10 cellular contexts compared by ENCODE assay signal in the genomic region with DNA sequence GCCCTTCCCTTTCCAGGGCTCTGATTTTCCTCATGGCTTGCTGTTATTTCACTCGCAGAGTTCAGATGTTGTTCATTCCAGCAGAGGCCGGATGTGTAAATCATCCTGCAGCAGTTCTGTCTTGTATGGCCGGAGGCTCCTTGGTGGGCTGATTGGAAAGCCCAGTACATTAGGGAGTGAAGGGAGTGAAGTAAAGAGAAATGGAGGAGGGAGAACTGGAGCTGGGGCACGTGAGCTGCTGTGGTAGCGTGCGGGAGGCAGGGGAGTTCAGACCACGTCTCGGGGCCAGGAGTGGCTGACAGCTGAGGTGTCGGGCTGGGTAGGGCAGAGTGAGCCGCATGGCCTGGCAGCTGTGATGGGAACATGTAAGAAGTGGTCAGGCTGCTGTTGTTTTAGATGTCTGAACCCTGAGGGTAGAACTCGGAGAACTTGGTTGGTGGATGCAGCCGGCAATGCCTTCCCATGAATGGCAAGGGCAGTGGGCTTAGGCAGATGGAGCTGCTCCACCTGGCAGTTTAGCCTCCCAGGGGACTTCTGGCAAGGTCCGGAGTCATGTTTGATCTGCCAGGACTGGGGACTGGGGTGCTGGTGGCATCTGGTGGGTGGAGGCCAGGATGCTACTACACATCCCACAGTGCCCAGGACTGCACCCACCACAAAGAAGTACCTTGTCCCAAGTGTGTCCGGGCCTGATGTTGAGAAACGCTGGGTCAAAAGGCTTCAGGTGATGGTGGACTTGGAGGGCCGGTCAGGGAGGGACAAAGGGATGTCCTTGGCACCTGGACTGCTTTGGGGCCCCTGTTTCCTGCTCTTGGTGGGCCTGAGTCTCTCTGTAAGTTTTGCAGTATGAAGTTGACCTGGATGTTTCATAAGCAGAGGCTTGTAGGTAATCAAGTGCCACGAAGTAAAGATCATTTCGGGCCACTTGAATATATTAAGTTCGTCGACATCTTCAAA. TPM values are rescaled to one million over a fixed set of nuclear protein-coding genes. Genes with fewer than 3 reads are reported as not detected.
DNase-seq lines count a peak whose midpoint lies in the region; ATAC-seq and TF ChIP-seq lines count a peak whose summit lies in the region.
"Had no signal": no experiment of that assay in that cellular context is flagged by ENCODE, and none has a peak within 500 bp of the region (broad histone marks: within the 10 kb centered on the region; RNA-seq: fewer than 3 reads in every experiment).

No MANE protein-coding gene starts in this region.

- no peak overlapping the region for H3K9ac ChIP-seq in trophoblast cell (ENCODE audit: low read length)
- H3K9ac ChIP-seq in Karpas-422 (ENCODE audit: low read length), result no peak overlapping the region

- peak overlapping the region; percentile 17 for H3K4ac ChIP-seq in trophoblast cell (ENCODE audit: low read depth, low read length)

- no peaks in the 10 kb centered on the region for H4K20me1 ChIP-seq in Karpas-422 (ENCODE audit: insufficient read depth, low read depth, low read length)

- H3K27me3 ChIP-seq in trophoblast cell (ENCODE audit: insufficient read depth, low read length) (no peaks in the 10 kb centered on the region), Karpas-422 (ENCODE audit: low read length) (no peaks in the 10 kb centered on the region)

- H3K4me2 ChIP-seq in trophoblast cell (ENCODE audit: low read length), result no peak overlapping the region
- H3K4me2 ChIP-seq in Karpas-422 (ENCODE audit: low read depth, low read length, poor library complexity, severe bottlenecking), result no peak overlapping the region

- H2BK120ac ChIP-seq in trophoblast cell (ENCODE audit: insufficient read depth, low read length, poor library complexity), result peak overlapping the region; percentile 69

- no peak for TF ChIP-seq CTCF in fibroblast of mammary gland (conservative IDR thresholded peaks at IDR 0.05; ENCODE audit: control insufficient read depth, insufficient read depth, low read depth, low read length)

- DNase-seq in DMS 273 (lab: John Stamatoyannopoulos, UW; ENCODE audit: unreplicated experiment) (peak; percentile 74), fibroblast of mammary gland (ENCODE audit: low read depth) (peak; percentile 71), trophoblast cell (peak in 1 of 2 donors; percentile 17), Karpas-422 (no peak), amniotic stem cell (lab: John Stamatoyannopoulos, UW) (no peak)
- DNase-seq: DMS79 had no signal

- H3K36me3 ChIP-seq in trophoblast cell (ENCODE audit: control insufficient read depth in 1 of 2, insufficient read depth in 2 of 2, low read length in 2 of 2) (no peaks in the 10 kb centered on the region), Karpas-422 (ENCODE audit: insufficient read depth, low read length) (no peaks in the 10 kb centered on the region)

- H3K9me2 ChIP-seq in Karpas-422 (replicated peaks; ENCODE audit: insufficient read depth, low read length), result no peaks in the 10 kb centered on the region

- H3K27ac ChIP-seq in trophoblast cell (ENCODE audit: low read depth, low read length) (peak overlapping the region; percentile 46), Karpas-422 (ENCODE audit: low read length) (no peak overlapping the region)

- H3K4me1 ChIP-seq in trophoblast cell (ENCODE audit: control insufficient read depth in 1 of 2, insufficient read depth in 2 of 2, low read length in 2 of 2) (peaks cover 42 to 51% of the 10 kb centered on the region in 2 experiments), Karpas-422 (ENCODE audit: low read length) (no peaks in the 10 kb centered on the region)

- no peak overlapping the region for H4K12ac ChIP-seq in trophoblast cell (ENCODE audit: low read depth, low read length)

- H3K23ac ChIP-seq in trophoblast cell (ENCODE audit: low read length), result no peak overlapping the region

- peak overlapping the region; percentile 37 for H3K14ac ChIP-seq in trophoblast cell (ENCODE audit: low read length)

- H3K79me1 ChIP-seq in trophoblast cell (ENCODE audit: low read length), result peaks cover 25% of the 10 kb centered on the region

- ATAC-seq in SK-N-SH treated with all-trans-retinoic acid at 6 μM for 48 hours, result peak; percentile 0; the same call in 2 of the 3 replicates
- no peak for ATAC-seq in HG03439 (IDR thresholded peaks at IDR 0.05; ENCODE audit: unreplicated experiment)
- no peak for ATAC-seq in HG02938 (IDR thresholded peaks at IDR 0.05; ENCODE audit: unreplicated experiment)

- H3K9me3 ChIP-seq in trophoblast cell (ENCODE audit: insufficient read depth, low read depth, low read length) (peaks cover 4% of the 10 kb centered on the region), Karpas-422 (ENCODE audit: low read length) (no peaks in the 10 kb centered on the region)

- H3K79me2 ChIP-seq in trophoblast cell (ENCODE audit: control insufficient read depth, insufficient read depth, low read length, poor library complexity) (peaks cover 8% of the 10 kb centered on the region), Karpas-422 (ENCODE audit: low read length) (no peaks in the 10 kb centered on the region)

- H3K4me3 ChIP-seq in fibroblast of mammary gland (ENCODE audit: control insufficient read depth, low read depth, low read length), result no peak overlapping the region
- no peak overlapping the region for H3K4me3 ChIP-seq in trophoblast cell (ENCODE audit: low read depth, low read length)
- H3K4me3 ChIP-seq in Karpas-422 (ENCODE audit: low read length), result no peak overlapping the region

- no peak overlapping the region for H4K8ac ChIP-seq in trophoblast cell (ENCODE audit: low read depth, low read length)

- H3K18ac ChIP-seq in trophoblast cell (ENCODE audit: low read length), result peak overlapping the region; percentile 54

- peak overlapping the region; percentile 42 for H2BK12ac ChIP-seq in trophoblast cell (ENCODE audit: low read length)

- H2AFZ ChIP-seq in trophoblast cell (ENCODE audit: insufficient read depth, low read length, poor library complexity), result peak overlapping the region; percentile 24
- H2AFZ ChIP-seq in Karpas-422 (ENCODE audit: low read length), result no peak overlapping the region

- peak overlapping the region; percentile 1 for H4K91ac ChIP-seq in trophoblast cell (ENCODE audit: low read depth, low read length)

- no peak overlapping the region for H2BK5ac ChIP-seq in trophoblast cell (ENCODE audit: low read depth, low read length, poor library complexity)

- WGBS in trophoblast cell (ENCODE audit: extremely low coverage, insufficient coverage, insufficient read length), result no CpG with 5 or more reads among the region's 20 CpGs

- H2AK5ac ChIP-seq in trophoblast cell (ENCODE audit: low read length), result peak overlapping the region; percentile 16

TF ChIP-seq in SK-N-SH treated with all-trans-retinoic acid at 6 μM for 48 hours, 23 proteins besides CTCF, POLR2A, EP300 and RAD21 (continues in another document):
- peak; percentile 81 for TF ChIP-seq CSDC2 (CRISPR knock-in tag; IDR thresholded peaks at IDR 0.05)
- no peak for TF ChIP-seq OSR1 (CRISPR knock-in tag; IDR thresholded peaks at IDR 0.05)
- TF ChIP-seq SNAI2 (CRISPR knock-in tag; IDR thresholded peaks at IDR 0.05), result peak; percentile 1; the same call in 1 of the 2 replicates
- 0 out of 2 replicates have a peak, but pooled peaks have one; percentile 15 for TF ChIP-seq ZNF70 (CRISPR knock-in tag; IDR thresholded peaks at IDR 0.05)
- TF ChIP-seq TOX (CRISPR knock-in tag; IDR thresholded peaks at IDR 0.05; ENCODE audit: borderline replicate concordance), result no peak
- TF ChIP-seq ESRRG (CRISPR knock-in tag; IDR thresholded peaks at IDR 0.05), result peak; percentile 44; the same call in 1 of the 2 replicates
- no peak; the same call in 1 of the 2 replicates for TF ChIP-seq ZFP30 (CRISPR knock-in tag; IDR thresholded peaks at IDR 0.05)
- TF ChIP-seq, protein P1, sequence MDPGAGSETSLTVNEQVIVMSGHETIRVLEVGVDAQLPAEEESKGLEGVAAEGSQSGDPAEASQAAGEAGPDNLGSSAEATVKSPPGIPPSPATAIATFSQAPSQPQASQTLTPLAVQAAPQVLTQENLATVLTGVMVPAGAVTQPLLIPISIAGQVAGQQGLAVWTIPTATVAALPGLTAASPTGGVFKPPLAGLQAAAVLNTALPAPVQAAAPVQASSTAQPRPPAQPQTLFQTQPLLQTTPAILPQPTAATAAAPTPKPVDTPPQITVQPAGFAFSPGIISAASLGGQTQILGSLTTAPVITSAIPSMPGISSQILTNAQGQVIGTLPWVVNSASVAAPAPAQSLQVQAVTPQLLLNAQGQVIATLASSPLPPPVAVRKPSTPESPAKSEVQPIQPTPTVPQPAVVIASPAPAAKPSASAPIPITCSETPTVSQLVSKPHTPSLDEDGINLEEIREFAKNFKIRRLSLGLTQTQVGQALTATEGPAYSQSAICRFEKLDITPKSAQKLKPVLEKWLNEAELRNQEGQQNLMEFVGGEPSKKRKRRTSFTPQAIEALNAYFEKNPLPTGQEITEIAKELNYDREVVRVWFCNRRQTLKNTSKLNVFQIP (CRISPR knock-in tag; IDR thresholded peaks at IDR 0.05; ENCODE audit: borderline replicate concordance, low read depth), result no peak
- TF ChIP-seq GLIS3 (CRISPR knock-in tag; IDR thresholded peaks at IDR 0.05), result 0 out of 2 replicates have a peak, but pooled peaks have one; percentile 3
- TF ChIP-seq, protein P2, sequence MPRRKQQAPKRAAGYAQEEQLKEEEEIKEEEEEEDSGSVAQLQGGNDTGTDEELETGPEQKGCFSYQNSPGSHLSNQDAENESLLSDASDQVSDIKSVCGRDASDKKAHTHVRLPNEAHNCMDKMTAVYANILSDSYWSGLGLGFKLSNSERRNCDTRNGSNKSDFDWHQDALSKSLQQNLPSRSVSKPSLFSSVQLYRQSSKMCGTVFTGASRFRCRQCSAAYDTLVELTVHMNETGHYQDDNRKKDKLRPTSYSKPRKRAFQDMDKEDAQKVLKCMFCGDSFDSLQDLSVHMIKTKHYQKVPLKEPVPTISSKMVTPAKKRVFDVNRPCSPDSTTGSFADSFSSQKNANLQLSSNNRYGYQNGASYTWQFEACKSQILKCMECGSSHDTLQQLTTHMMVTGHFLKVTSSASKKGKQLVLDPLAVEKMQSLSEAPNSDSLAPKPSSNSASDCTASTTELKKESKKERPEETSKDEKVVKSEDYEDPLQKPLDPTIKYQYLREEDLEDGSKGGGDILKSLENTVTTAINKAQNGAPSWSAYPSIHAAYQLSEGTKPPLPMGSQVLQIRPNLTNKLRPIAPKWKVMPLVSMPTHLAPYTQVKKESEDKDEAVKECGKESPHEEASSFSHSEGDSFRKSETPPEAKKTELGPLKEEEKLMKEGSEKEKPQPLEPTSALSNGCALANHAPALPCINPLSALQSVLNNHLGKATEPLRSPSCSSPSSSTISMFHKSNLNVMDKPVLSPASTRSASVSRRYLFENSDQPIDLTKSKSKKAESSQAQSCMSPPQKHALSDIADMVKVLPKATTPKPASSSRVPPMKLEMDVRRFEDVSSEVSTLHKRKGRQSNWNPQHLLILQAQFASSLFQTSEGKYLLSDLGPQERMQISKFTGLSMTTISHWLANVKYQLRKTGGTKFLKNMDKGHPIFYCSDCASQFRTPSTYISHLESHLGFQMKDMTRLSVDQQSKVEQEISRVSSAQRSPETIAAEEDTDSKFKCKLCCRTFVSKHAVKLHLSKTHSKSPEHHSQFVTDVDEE (CRISPR knock-in tag; IDR thresholded peaks at IDR 0.05), result no peak
- no peak for TF ChIP-seq ZC3H10 (CRISPR knock-in tag; IDR thresholded peaks at IDR 0.05)
- TF ChIP-seq BACH2 (CRISPR knock-in tag; IDR thresholded peaks at IDR 0.05; ENCODE audit: borderline replicate concordance), result no peak

RNA-seq across cellular contexts. Expression of a gene that starts 29.1 kb away (rescaled TPM):
- polyA plus RNA-seq in trophoblast cell (2013), result 35.0 and 37.6 TPM in 2 replicates
- not detected in 2 replicates for total RNA-seq in Karpas-422 (2014; rRNA removed; shearing (Covaris generic); ENCODE audit: low replicate concordance)
- polyA plus RNA-seq: IgD-negative memory B cell had no signal

Comparison
In these comparisons a context has a peak if more than half of its experiments do, and no peak if none do; other contexts are left out.
1. DNase-seq: peak in DMS 273 (single experiment) and fibroblast of mammary gland (single experiment); none in Karpas-422 (single experiment) and amniotic stem cell (single experiment).